ENCODE assay signal across 8 cellular contexts in genomic region chr10:68600041-68600778, GRCh38. TPM values are rescaled to one million over a fixed set of nuclear protein-coding genes. Genes with fewer than 3 reads are reported as not detected.
A peak's percentile ranks its signal among the peaks of the same experiment; 100 is the strongest.
DNase-seq lines count a peak whose midpoint lies in the region; ATAC-seq, FAIRE-seq and TF ChIP-seq lines count a peak whose summit lies in the region.

No MANE protein-coding gene starts in this region.

- H3K9me3 Mint-ChIP-seq in astrocyte (ENCODE audit: unreplicated experiment), result no peaks in the 10 kb centered on the region

- H3K4me3 Mint-ChIP-seq in astrocyte (ENCODE audit: unreplicated experiment), result peak overlapping the region; percentile 82

- peaks cover 3% of the 10 kb centered on the region for H3K36me3 Mint-ChIP-seq in astrocyte (ENCODE audit: low read depth, unreplicated experiment)

- DNase-seq in NCI-H1092 treated with DMSO at 0.1 percent for 48 hours (lab: John Stamatoyannopoulos, UW) (peak; percentile 89), SW480 (ENCODE audit: low spot score) (peak; percentile 93), astrocyte (ENCODE audit: low read depth) (peak; percentile 89), right cardiac atrium (peak; percentile 66 to 86 (median 83)), psoas muscle (peak; percentile 38 to 55), posterior vena cava (ENCODE audit: low spot score) (no peak)

- H3K27me3 Mint-ChIP-seq in astrocyte (ENCODE audit: low read depth, unreplicated experiment), result no peaks in the 10 kb centered on the region

- peak overlapping the region; percentile 57 for H3K4me3 ChIP-seq in GM08714 (ENCODE audit: low read length)
- peak overlapping the region; percentile 55 for H3K4me3 ChIP-seq in astrocyte (ENCODE audit: insufficient read depth, low read depth, low read length)
- H3K4me3 ChIP-seq in right cardiac atrium (ENCODE audit: low read length), result peak overlapping the region; percentile 74
- H3K4me3 ChIP-seq in psoas muscle, result peak overlapping the region; percentile 76

- no peaks in the 10 kb centered on the region for H3K79me2 ChIP-seq in astrocyte (ENCODE audit: insufficient read depth, low read length)

- no peaks in the 10 kb centered on the region for H3K27me3 ChIP-seq in astrocyte (ENCODE audit: insufficient read depth, low read length)
- no peaks in the 10 kb centered on the region for H3K27me3 ChIP-seq in right cardiac atrium (ENCODE audit: control insufficient read depth, insufficient read depth)
- no peaks in the 10 kb centered on the region for H3K27me3 ChIP-seq in psoas muscle (ENCODE audit: insufficient read depth in 3 of 3, low read length in 2 of 3)

- H3K4me1 ChIP-seq in astrocyte (ENCODE audit: insufficient read depth, low read length), result peaks cover 17% of the 10 kb centered on the region
- H3K4me1 ChIP-seq in right cardiac atrium (ENCODE audit: control insufficient read depth, insufficient read depth, low read length), result peaks cover 4% of the 10 kb centered on the region
- peaks cover 26% of the 10 kb centered on the region for H3K4me1 ChIP-seq in psoas muscle

- no peaks in the 10 kb centered on the region for H4K20me1 ChIP-seq in astrocyte (ENCODE audit: insufficient read depth, low read length)

- peak overlapping the region; percentile 86 for H2AFZ ChIP-seq in astrocyte (ENCODE audit: low read depth, low read length)

- H3K9me3 ChIP-seq in astrocyte (ENCODE audit: insufficient read depth, low read depth, low read length) (no peaks in the 10 kb centered on the region), right cardiac atrium (ENCODE audit: control insufficient read depth, low read length) (no peaks in the 10 kb centered on the region), psoas muscle (no peaks in the 10 kb centered on the region)

- FAIRE-seq in astrocyte (lab: Jason Lieb, UNC), result peak; percentile 63

- peak overlapping the region; percentile 91 for H3K4me2 ChIP-seq in astrocyte (ENCODE audit: low read length)

- 2% methylated on average over 17 of the region's 17 CpGs for WGBS in right cardiac atrium
- 1% methylated on average over 17 of the region's 17 CpGs for WGBS in psoas muscle, 3 donors

- peak; percentile 84 for ATAC-seq in HG02571 (IDR thresholded peaks at IDR 0.05; ENCODE audit: unreplicated experiment)
- peak; percentile 97 for ATAC-seq in right cardiac atrium
- ATAC-seq in psoas muscle, result peak; percentile 78 to 87 (median 84)

- peak overlapping the region; percentile 62 for H3K27ac ChIP-seq in astrocyte (ENCODE audit: low read depth, low read length)
- H3K27ac ChIP-seq in right cardiac atrium (ENCODE audit: low read length), result peak overlapping the region; percentile 68
- peak overlapping the region; percentile 68 for H3K27ac ChIP-seq in psoas muscle

- TF ChIP-seq CTCF in astrocyte (IDR thresholded peaks at IDR 0.05; ENCODE audit: insufficient read depth, low read depth, low read length) (no peak), psoas muscle (IDR thresholded peaks at IDR 0.05) (no peak)

- H3K4me1 Mint-ChIP-seq in astrocyte (ENCODE audit: low read depth, unreplicated experiment), result peaks cover 17% of the 10 kb centered on the region

- H3K36me3 ChIP-seq in astrocyte (ENCODE audit: insufficient read depth, low read length), result no peaks in the 10 kb centered on the region
- H3K36me3 ChIP-seq in psoas muscle (ENCODE audit: insufficient read depth in 1 of 2, low read depth in 1 of 2), result no peaks in the 10 kb centered on the region

- intact Hi-C loops in right cardiac atrium (cut with DNase I) (no loop called here), psoas muscle (cut with DNase I) (loop anchor here in 1 of 2 donors (5.0 kb wide), 1 partner anchor 38 kb away; the partner anchor contains the start of gene TET1), posterior vena cava (cut with DNase I) (no loop called here)

- H3K27ac Mint-ChIP-seq in astrocyte (ENCODE audit: unreplicated experiment), result peak overlapping the region; percentile 82

- peak overlapping the region; percentile 73 for H3K9ac ChIP-seq in astrocyte (ENCODE audit: low read length)

RNA-seq across cellular contexts. Expression of gene TET1, which starts 40.1 kb away (rescaled TPM):
- total RNA-seq in astrocyte, result 6.2 and 7.1 TPM in 2 replicates
- 1 to 10 TPM; 2.8 to 5.2 (median 4.5) TPM for total RNA-seq in right cardiac atrium
- polyA plus RNA-seq in right cardiac atrium, result 0.32 TPM
- total RNA-seq in psoas muscle, result 1 to 10 TPM in 3 of 4 donors, under 1 TPM in 1; 0.66 to 1.8 (median 1.1) TPM
- polyA plus RNA-seq in psoas muscle, result under 1 TPM; 0.04 to 0.22 (median 0.09) TPM
- total RNA-seq in posterior vena cava, result 1 to 10 TPM; 3.2 to 4.3 TPM
